8 cellular contexts compared by ENCODE assay signal in genomic region chr5:79611046-79611829, GRCh38. TPM values are rescaled to one million over a fixed set of nuclear protein-coding genes. Genes with fewer than 3 reads are reported as not detected.
DNase-seq lines count a peak whose midpoint lies in the region; ATAC-seq lines count a peak whose summit lies in the region.

No MANE protein-coding gene starts in this region.

- H3K4me1 Mint-ChIP-seq in activated naive CD8-positive, alpha-beta T cell treated with anti-CD3 and anti-CD28 coated beads, Interleukin-2, amount 50 U/mL, for 24 hours = peaks cover 34% of the 10 kb centered on the region
- peaks cover 34 to 51% of the 10 kb centered on the region in 2 donors for H3K4me1 Mint-ChIP-seq in immature natural killer cell

- no peaks in the 10 kb centered on the region for H3K36me3 ChIP-seq in stomach smooth muscle (ENCODE audit: control insufficient read depth in 2 of 2, insufficient read depth in 2 of 2, low read length in 2 of 2)

- peak; percentile 44 for DNase-seq in DMS53 (lab: John Stamatoyannopoulos, UW)
- DNase-seq in DMS53 treated with DMSO at 0.1 percent for 48 hours (lab: John Stamatoyannopoulos, UW; ENCODE audit: unreplicated experiment) = no peak
- DNase-seq in activated naive CD8-positive, alpha-beta T cell treated with anti-CD3 and anti-CD28 coated beads, Interleukin-2, amount 50 U/mL, for 24 hours = no peak
- DNase-seq in immature natural killer cell = no peak
- no peak for DNase-seq in head of caudate nucleus
- DNase-seq in NAMALWA (ENCODE audit: low spot score) = no peak
- no peak for DNase-seq in NCI-H446 treated with DMSO at 0.1 percent for 48 hours (lab: John Stamatoyannopoulos, UW)

- peak overlapping the region; percentile 99 for H3K27ac Mint-ChIP-seq in activated naive CD8-positive, alpha-beta T cell treated with anti-CD3 and anti-CD28 coated beads, Interleukin-2, amount 50 U/mL, for 24 hours
- H3K27ac Mint-ChIP-seq in immature natural killer cell = peak overlapping the region; percentile 81 to 99 (median 98)

- H3K9ac ChIP-seq in stomach smooth muscle (ENCODE audit: low read length in 2 of 2) = peak overlapping the region in 1 of 2 donors; percentile 70

- H3K27me3 ChIP-seq in stomach smooth muscle (ENCODE audit: control insufficient read depth in 1 of 2, insufficient read depth in 2 of 2, low read length in 2 of 2) = no peaks in the 10 kb centered on the region

- H3K4me3 ChIP-seq in stomach smooth muscle (ENCODE audit: low read length in 2 of 2) = peak overlapping the region; percentile 86 to 98

- peaks cover 8% of the 10 kb centered on the region for H3K27me3 Mint-ChIP-seq in activated naive CD8-positive, alpha-beta T cell treated with anti-CD3 and anti-CD28 coated beads, Interleukin-2, amount 50 U/mL, for 24 hours
- peaks cover 3 to 14% (median 3%) of the 10 kb centered on the region in 3 donors for H3K27me3 Mint-ChIP-seq in immature natural killer cell (ENCODE audit: low read depth in 3 of 3)

- peaks cover 23% of the 10 kb centered on the region for H3K36me3 Mint-ChIP-seq in activated naive CD8-positive, alpha-beta T cell treated with anti-CD3 and anti-CD28 coated beads, Interleukin-2, amount 50 U/mL, for 24 hours (ENCODE audit: low read depth)
- H3K36me3 Mint-ChIP-seq in immature natural killer cell = peaks cover 7 to 9% (median 9%) of the 10 kb centered on the region in 3 donors

- H3K9me3 ChIP-seq in stomach smooth muscle (ENCODE audit: control insufficient read depth in 2 of 2, low read length in 2 of 2) = no peaks in the 10 kb centered on the region

- ATAC-seq in activated naive CD8-positive, alpha-beta T cell treated with anti-CD3 and anti-CD28 coated beads, Interleukin-2, amount 50 U/mL, for 24 hours = no peak

- no peaks in the 10 kb centered on the region for H3K4me1 ChIP-seq in stomach smooth muscle (ENCODE audit: control insufficient read depth, insufficient read depth, low read length)

- peaks cover under 1% of the 10 kb centered on the region for H3K9me3 Mint-ChIP-seq in activated naive CD8-positive, alpha-beta T cell treated with anti-CD3 and anti-CD28 coated beads, Interleukin-2, amount 50 U/mL, for 24 hours
- H3K9me3 Mint-ChIP-seq in immature natural killer cell = no peaks in the 10 kb centered on the region

- H3K4me3 Mint-ChIP-seq in activated naive CD8-positive, alpha-beta T cell treated with anti-CD3 and anti-CD28 coated beads, Interleukin-2, amount 50 U/mL, for 24 hours = peak overlapping the region; percentile 98
- H3K4me3 Mint-ChIP-seq in immature natural killer cell = peak overlapping the region; percentile 97 to 100 (median 99)

- peak overlapping the region; percentile 70 for H3K27ac ChIP-seq in stomach smooth muscle (ENCODE audit: low read length)

- intact Hi-C loops in head of caudate nucleus (cut with DNase I) = no loop called here

RNA-seq across cellular contexts. Expression of gene TENT2, which starts 1.0 kb away (rescaled TPM):
- polyA plus RNA-seq in immature natural killer cell = 10 to 100 TPM; 39.1 to 55.6 (median 50.2) TPM
